In genomic region chr16:24253192-24253591, GRCh38 we compare ENCODE assay signal across 8 cellular contexts. TPM values are rescaled to one million over a fixed set of nuclear protein-coding genes. Genes with fewer than 3 reads are reported as not detected.
DNase-seq lines count a peak whose midpoint lies in the region; ATAC-seq and TF ChIP-seq lines count a peak whose summit lies in the region.

No MANE protein-coding gene starts in this region.

- H3K9me3 Mint-ChIP-seq in natural killer cell: no peaks in the 10 kb centered on the region
- no peaks in the 10 kb centered on the region for H3K9me3 Mint-ChIP-seq in natural killer cell treated with Interleukin-12 subunit alpha and Interleukin-12 subunit beta and Interleukin-15 and Interleukin-18, amount 100 ng/mL, for 72 hours
- no peaks in the 10 kb centered on the region for H3K9me3 Mint-ChIP-seq in memory B cell

- no peak overlapping the region for H3K27ac ChIP-seq in WERI-Rb-1
- no peak overlapping the region for H3K27ac ChIP-seq in colonic mucosa
- H3K27ac ChIP-seq in substantia nigra (ENCODE audit: low read depth, low read length, poor library complexity, severe bottlenecking): no peak overlapping the region

- H3K27ac Mint-ChIP-seq in natural killer cell (no peak overlapping the region), memory B cell (no peak overlapping the region)
- H3K27ac Mint-ChIP-seq in natural killer cell treated with Interleukin-12 subunit alpha and Interleukin-12 subunit beta and Interleukin-15 and Interleukin-18, amount 100 ng/mL, for 72 hours: no peak overlapping the region

- H3K9me3 ChIP-seq in WERI-Rb-1 (ENCODE audit: severe bottlenecking) (no peaks in the 10 kb centered on the region), colonic mucosa (no peaks in the 10 kb centered on the region)

- no peak for DNase-seq in natural killer cell
- DNase-seq in natural killer cell treated with Interleukin-12 subunit alpha and Interleukin-12 subunit beta and Interleukin-15 and Interleukin-18, amount 100 ng/mL, for 72 hours (ENCODE audit: low spot score): no peak
- peak; percentile 35 for DNase-seq in NCI-H1105 treated with DMSO at 0.1 percent for 48 hours (lab: John Stamatoyannopoulos, UW)
- DNase-seq in WERI-Rb-1: peak; percentile 72
- DNase-seq in colonic mucosa: no peak
- peak; percentile 20 to 52 for DNase-seq in memory B cell (ENCODE audit: low spot score in 2 of 2)
- peak in 28 of 49 donors; percentile 0 to 54 (median 6) for DNase-seq in substantia nigra (lab: John Stamatoyannopoulos, UW)

- H3K4me3 Mint-ChIP-seq in natural killer cell: no peak overlapping the region
- no peak overlapping the region for H3K4me3 Mint-ChIP-seq in natural killer cell treated with Interleukin-12 subunit alpha and Interleukin-12 subunit beta and Interleukin-15 and Interleukin-18, amount 100 ng/mL, for 72 hours
- no peak overlapping the region for H3K4me3 Mint-ChIP-seq in memory B cell

- H3K27me3 ChIP-seq in WERI-Rb-1 (ENCODE audit: insufficient read depth, low read depth, severe bottlenecking) (peaks cover 5% of the 10 kb centered on the region), colonic mucosa (no peaks in the 10 kb centered on the region)

- peak; percentile 53 to 73 (median 63) for ATAC-seq in natural killer cell
- no peak for ATAC-seq in natural killer cell treated with Interleukin-12 subunit alpha and Interleukin-12 subunit beta and Interleukin-15 and Interleukin-18, amount 100 ng/mL, for 72 hours
- peak; percentile 80 for ATAC-seq in memory B cell (ENCODE audit: low read depth)
- ATAC-seq in GM21515 (IDR thresholded peaks at IDR 0.05; ENCODE audit: unreplicated experiment): no peak

- H3K36me3 ChIP-seq in WERI-Rb-1 (no peaks in the 10 kb centered on the region), colonic mucosa (no peaks in the 10 kb centered on the region)

- H3K36me3 Mint-ChIP-seq in natural killer cell (no peaks in the 10 kb centered on the region), memory B cell (no peaks in the 10 kb centered on the region)
- H3K36me3 Mint-ChIP-seq in natural killer cell treated with Interleukin-12 subunit alpha and Interleukin-12 subunit beta and Interleukin-15 and Interleukin-18, amount 100 ng/mL, for 72 hours: no peaks in the 10 kb centered on the region

- peak; percentile 85 for TF ChIP-seq CTCF in natural killer cell (IDR thresholded peaks at IDR 0.05)
- TF ChIP-seq CTCF in WERI-Rb-1 (IDR thresholded peaks at IDR 0.05; ENCODE audit: low read depth, low read length): peak; percentile 70
- peak; percentile 52 for TF ChIP-seq CTCF in colonic mucosa (IDR thresholded peaks at IDR 0.05)

- H3K4me1 ChIP-seq in colonic mucosa: no peaks in the 10 kb centered on the region

- H3K9ac ChIP-seq in colonic mucosa (ENCODE audit: low read depth in 2 of 2, low read length in 2 of 2): no peak overlapping the region

- H3K4me1 Mint-ChIP-seq in natural killer cell (peaks cover 0 to 4% of the 10 kb centered on the region in 2 donors), memory B cell (peaks cover 9% of the 10 kb centered on the region)
- peaks cover 0 to 4% of the 10 kb centered on the region in 2 donors for H3K4me1 Mint-ChIP-seq in natural killer cell treated with Interleukin-12 subunit alpha and Interleukin-12 subunit beta and Interleukin-15 and Interleukin-18, amount 100 ng/mL, for 72 hours (ENCODE audit: low read depth in 2 of 2)

- intact Hi-C loops in natural killer cell (cut with micrococcal nuclease): loop anchor here (1.0 to 2.0 kb wide), 2 partner anchors 211 to 518 kb away; no protein-coding TSS in a partner anchor
- intact Hi-C loops in colonic mucosa (cut with DNase I): loop anchor here (5.0 kb wide), 1 partner anchor 211 kb away; no protein-coding TSS in a partner anchor

- peaks cover 40 to 65% of the 10 kb centered on the region in 2 donors for H3K27me3 Mint-ChIP-seq in natural killer cell (ENCODE audit: low read depth in 2 of 2)
- H3K27me3 Mint-ChIP-seq in natural killer cell treated with Interleukin-12 subunit alpha and Interleukin-12 subunit beta and Interleukin-15 and Interleukin-18, amount 100 ng/mL, for 72 hours: peaks cover 36 to 42% of the 10 kb centered on the region in 2 donors
- H3K27me3 Mint-ChIP-seq in memory B cell: peaks cover 22% of the 10 kb centered on the region

- H3K4me3 ChIP-seq in WERI-Rb-1 (ENCODE audit: low read depth, low read length) (no peak overlapping the region), colonic mucosa (no peak overlapping the region)

RNA-seq across cellular contexts. Expression of gene CACNG3, which starts 2.9 kb away (rescaled TPM):
- not detected for total RNA-seq in natural killer cell
- not detected for total RNA-seq in natural killer cell treated with Interleukin-12 subunit alpha and Interleukin-12 subunit beta and Interleukin-15 and Interleukin-18, amount 100 ng/mL, for 72 hours
- total RNA-seq in colonic mucosa: not detected

Comparison
In these comparisons a context has a peak if more than half of its experiments do, and no peak if none do; other contexts are left out.
1. ATAC-seq: peak in natural killer cell (3 of 3) and memory B cell (single experiment); none in natural killer cell treated with Interleukin-12 subunit alpha and Interleukin-12 subunit beta and Interleukin-15 and Interleukin-18, amount 100 ng/mL, for 72 hours (0 of 2) and GM21515 (single experiment).
2. DNase-seq: peak in NCI-H1105 treated with DMSO at 0.1 percent for 48 hours (single experiment), WERI-Rb-1 (single experiment), memory B cell (2 of 2) and substantia nigra (28 of 49); none in natural killer cell (single experiment), natural killer cell treated with Interleukin-12 subunit alpha and Interleukin-12 subunit beta and Interleukin-15 and Interleukin-18, amount 100 ng/mL, for 72 hours (single experiment) and colonic mucosa (single experiment).
3. Peak in every context shown above with its lines, with median percentiles within 50 percentile points of each other: CTCF ChIP-seq.